1 cellular context compared by ENCODE assay signal in the genomic region with DNA sequence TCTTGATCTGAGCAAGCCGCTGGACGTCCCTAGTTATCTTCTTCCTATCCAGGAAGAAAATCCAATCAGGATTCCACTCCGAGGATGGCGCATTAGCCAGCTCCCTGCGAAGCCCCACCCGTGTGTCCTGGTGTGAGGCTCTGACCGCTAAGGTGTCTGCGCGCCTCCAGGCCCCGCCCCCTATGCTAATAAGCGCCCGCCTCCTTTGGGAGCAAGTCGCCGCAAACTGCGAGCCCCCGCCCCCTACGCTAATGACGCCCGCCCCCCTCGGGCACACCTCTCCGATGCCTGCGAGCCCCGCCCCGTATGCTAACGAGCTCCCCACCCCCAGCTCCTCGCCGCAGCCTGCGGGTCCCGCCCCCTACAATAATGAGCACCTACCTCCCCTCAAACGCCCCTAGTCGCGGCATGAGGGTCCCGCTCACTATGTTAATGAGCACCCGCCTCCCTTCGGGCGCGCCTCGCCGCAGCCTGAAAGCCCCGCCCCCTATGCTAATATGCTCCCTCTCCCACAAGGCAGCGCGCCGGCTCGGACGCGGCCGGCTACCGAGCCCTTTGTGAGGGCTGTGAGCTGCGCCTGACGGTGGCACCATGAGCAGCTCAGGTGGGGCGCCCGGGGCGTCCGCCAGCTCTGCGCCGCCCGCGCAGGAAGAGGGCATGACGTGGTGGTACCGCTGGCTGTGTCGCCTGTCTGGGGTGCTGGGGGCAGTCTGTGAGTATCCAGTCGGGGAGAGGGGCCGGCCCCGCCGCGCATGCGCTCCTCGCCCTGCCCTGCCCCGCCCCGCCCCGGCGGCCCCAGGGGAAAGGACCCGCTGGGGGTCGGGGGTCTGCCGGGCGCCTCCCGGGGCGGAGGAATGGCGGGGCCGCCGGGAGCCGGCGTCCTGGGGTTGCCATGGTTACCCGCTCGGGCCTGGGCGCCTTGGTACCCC.
TF ChIP-seq lines count a peak whose summit lies in the region.

A gene (plus strand): TSS at position 503 of the 929 bp plus-strand sequence. CDS start 89 bp downstream, at position 592.

TF ChIP-seq in H1, 55 proteins besides CTCF, POLR2A, EP300 and RAD21 (continued from another document):
- TF ChIP-seq KDM4A (IDR thresholded peaks at IDR 0.05; ENCODE audit: low read depth, low read length, severe bottlenecking) = peak; percentile 56
TF ChIP-seq in H1: peak in this region for 14.
